8 cellular contexts compared by ENCODE assay signal in the genomic region with DNA sequence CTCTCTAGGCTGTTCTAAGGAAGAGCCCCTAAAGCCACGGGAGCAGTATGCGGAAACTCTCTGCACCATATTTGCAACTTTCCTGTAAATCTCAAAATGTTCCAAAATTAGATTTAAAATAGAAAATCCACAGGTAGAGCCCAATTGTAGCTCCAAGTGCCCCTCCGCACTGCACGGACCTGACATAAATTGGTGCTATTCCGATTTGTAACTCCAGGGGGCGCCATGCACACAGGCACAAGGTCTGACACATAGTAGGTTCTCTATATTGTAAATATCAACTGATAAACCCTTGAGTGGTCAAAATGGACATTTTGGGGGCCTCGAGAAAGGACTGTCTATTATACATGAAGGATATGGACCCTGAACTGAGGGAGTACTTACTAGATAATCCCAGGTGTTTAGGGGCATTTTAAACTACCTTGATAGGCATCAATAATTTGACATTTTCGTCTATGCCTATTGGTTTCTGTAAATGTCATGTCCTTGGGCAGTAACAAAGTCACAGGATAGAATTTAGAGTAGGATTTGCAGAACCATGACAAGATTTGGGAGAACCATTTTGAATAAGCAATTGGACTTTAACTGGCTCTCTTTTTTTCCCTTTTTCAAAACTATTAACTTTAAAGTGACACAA. TPM values are rescaled to one million over a fixed set of nuclear protein-coding genes. Genes with fewer than 3 reads are reported as not detected.
DNase-seq lines count a peak whose midpoint lies in the region; ATAC-seq and TF ChIP-seq lines count a peak whose summit lies in the region.

No MANE protein-coding gene starts in this region.

- no CpG with 5 or more reads among the region's 8 CpGs for WGBS in H9 (ENCODE audit: extremely low coverage, insufficient read length, low lambda C conversion rate)

- no peak overlapping the region for H3K4me3 Mint-ChIP-seq in H9

- H3K4me2 ChIP-seq in H9 (ENCODE audit: insufficient read depth, insufficient read length, low read length) = no peak overlapping the region

- H3K27ac Mint-ChIP-seq in H9 = no peak overlapping the region

- H3K27me3 ChIP-seq in H9 (ENCODE audit: insufficient read depth, low read length) (no peaks in the 10 kb centered on the region), WERI-Rb-1 (ENCODE audit: insufficient read depth, low read depth, severe bottlenecking) (peaks cover 13% of the 10 kb centered on the region)

- H3K27me3 Mint-ChIP-seq in H9 (ENCODE audit: low read depth) = peaks cover 68% of the 10 kb centered on the region

- H2BK20ac ChIP-seq in H9 (ENCODE audit: low read depth, low read length, poor library complexity, severe bottlenecking) = no peak overlapping the region

- peaks cover 6 to 13% of the 10 kb centered on the region in 2 experiments for H3K4me1 Mint-ChIP-seq in H9

- no peak overlapping the region for H2BK5ac ChIP-seq in H9 (ENCODE audit: insufficient read length, low read length)

- no peaks in the 10 kb centered on the region for H3K9me3 ChIP-seq in H9 (ENCODE audit: control insufficient read depth, low read depth, low read length)
- no peaks in the 10 kb centered on the region for H3K9me3 ChIP-seq in WERI-Rb-1 (ENCODE audit: severe bottlenecking)
- H3K9me3 ChIP-seq in mucosa of descending colon = no peaks in the 10 kb centered on the region

- H4K5ac ChIP-seq in H9 (ENCODE audit: insufficient read length, low read depth, low read length) = no peak overlapping the region

- H3K36me3 Mint-ChIP-seq in H9 (ENCODE audit: insufficient read depth in 1 of 3, low read depth in 3 of 3) = no peaks in the 10 kb centered on the region

- no peaks in the 10 kb centered on the region for H3K79me1 ChIP-seq in H9 (ENCODE audit: insufficient read depth, low read depth, low read length, poor library complexity, severe bottlenecking)

- H3K18ac ChIP-seq in H9 (ENCODE audit: insufficient read length, low read depth, low read length) = no peak overlapping the region

- DNase-seq in AG10803 (ENCODE audit: low read depth) (peak; percentile 8), H9 (peak; percentile 68), WERI-Rb-1 (peak; percentile 37), cardiac fibroblast (ENCODE audit: low read depth in 2 of 2) (peak; percentile 24 to 32), mucosa of descending colon (peak in 1 of 3 donors; percentile 65)
- DNase-seq in stimulated activated naive CD4-positive, alpha-beta T cell treated with Interleukin-2 at 50 U/mL for 16 hours (lab: John Stamatoyannopoulos, UW) = peak; percentile 5

- no peak overlapping the region for H2BK12ac ChIP-seq in H9 (ENCODE audit: insufficient read length, low read depth, low read length)

- H3K56ac ChIP-seq in H9 (ENCODE audit: insufficient read length, low read depth, low read length) = no peak overlapping the region

- intact Hi-C loops in mucosa of descending colon (cut with DNase I, micrococcal nuclease) = loop anchor here in 1 of 2 donors (10.0 kb wide), 1 partner anchor 572 kb away; a partner anchor contains a TSS

- H3K4me3 ChIP-seq in AG10803 (ENCODE audit: low read length) = no peak overlapping the region
- no peak overlapping the region for H3K4me3 ChIP-seq in WERI-Rb-1 (ENCODE audit: low read depth, low read length)
- no peak overlapping the region for H3K4me3 ChIP-seq in cardiac fibroblast (replicated peaks in 1 of 2; ENCODE audit: low read depth in 2 of 2, low read length in 2 of 2)
- no peak overlapping the region for H3K4me3 ChIP-seq in mucosa of descending colon

- H3K27ac ChIP-seq in H9 (ENCODE audit: insufficient read length, low read depth, low read length) (no peak overlapping the region), WERI-Rb-1 (no peak overlapping the region)

- no peaks in the 10 kb centered on the region for H3K9me3 Mint-ChIP-seq in H9

- no peaks in the 10 kb centered on the region for H3K23me2 ChIP-seq in H9 (ENCODE audit: insufficient read length, low read depth, low read length, poor library complexity, severe bottlenecking)

- H2BK15ac ChIP-seq in H9 (ENCODE audit: low read depth, low read length) = no peak overlapping the region

- H3K4me1 ChIP-seq in H9 (ENCODE audit: insufficient read depth, low read length) = no peaks in the 10 kb centered on the region
- no peaks in the 10 kb centered on the region for H3K4me1 ChIP-seq in mucosa of descending colon (ENCODE audit: low read depth)

- no peak overlapping the region for H3K4ac ChIP-seq in H9 (ENCODE audit: low read depth, low read length)

- H4K8ac ChIP-seq in H9 (replicated peaks; ENCODE audit: insufficient read length, low read depth, low read length) = no peak overlapping the region

- H3K9ac ChIP-seq in H9 (ENCODE audit: extremely low read depth, insufficient read length, low read length) = no peak overlapping the region

- no peak overlapping the region for H2AFZ ChIP-seq in H9 (ENCODE audit: low read length)

- H3K36me3 ChIP-seq in WERI-Rb-1 (no peaks in the 10 kb centered on the region), mucosa of descending colon (ENCODE audit: low read depth) (no peaks in the 10 kb centered on the region)

- peak; percentile 78 for TF ChIP-seq CTCF in AG10803 (conservative IDR thresholded peaks at IDR 0.05; ENCODE audit: low read length)
- TF ChIP-seq CTCF in H9 (conservative IDR thresholded peaks at IDR 0.05) = peak; percentile 98
- TF ChIP-seq CTCF in WERI-Rb-1 (IDR thresholded peaks at IDR 0.05; ENCODE audit: low read depth, low read length) = peak; percentile 72
- peak; percentile 84 for TF ChIP-seq CTCF in cardiac fibroblast (IDR thresholded peaks at IDR 0.05; ENCODE audit: low read depth, low read length)
- TF ChIP-seq CTCF in mucosa of descending colon (IDR thresholded peaks at IDR 0.05) = peak; percentile 66

- H3K14ac ChIP-seq in H9 (ENCODE audit: insufficient read depth, low read length) = no peak overlapping the region

- H2AK5ac ChIP-seq in H9 (ENCODE audit: insufficient read length, low read length) = no peak overlapping the region

- H4K20me1 ChIP-seq in H9 (ENCODE audit: control insufficient read depth, insufficient read depth, insufficient read length) = no peaks in the 10 kb centered on the region

- H3K23ac ChIP-seq in H9 (ENCODE audit: insufficient read length, low read depth, low read length) = no peak overlapping the region

- H3T11ph ChIP-seq in H9 (ENCODE audit: low read length) = no peak overlapping the region

- ATAC-seq in mucosa of descending colon = no peak
- no peak for ATAC-seq in GM18873 (IDR thresholded peaks at IDR 0.05; ENCODE audit: low FRiP score, unreplicated experiment)
- no peak for ATAC-seq in HG02678 (IDR thresholded peaks at IDR 0.05; ENCODE audit: unreplicated experiment)

- no peak overlapping the region for H2BK120ac ChIP-seq in H9 (ENCODE audit: low read depth, low read length, poor library complexity, severe bottlenecking)

- H4K91ac ChIP-seq in H9 (ENCODE audit: insufficient read length, low read depth, low read length) = no peak overlapping the region

- no peaks in the 10 kb centered on the region for H3K79me2 ChIP-seq in H9 (ENCODE audit: insufficient read depth, low read length)

RNA-seq across cellular contexts. Expression of a gene that starts 36.6 kb away (rescaled TPM):
- total RNA-seq in H9 (2021) (0.15 and 0.42 TPM in 2 replicates), mucosa of descending colon (under 1 TPM in 2 of 3 donors, not detected in 1; 0.10 to 0.13 TPM)
